Comparison of ENCODE assay signal across 16 cellular contexts in genomic region chr4:144634978-144635747, GRCh38. TPM values are rescaled to one million over a fixed set of nuclear protein-coding genes. Genes with fewer than 3 reads are reported as not detected.
A peak's percentile ranks its signal among the peaks of the same experiment; 100 is the strongest.
DNase-seq lines count a peak whose midpoint lies in the region; ATAC-seq and TF ChIP-seq lines count a peak whose summit lies in the region.
"Had no signal": no experiment of that assay in that cellular context is flagged by ENCODE, and none has a peak within 500 bp of the region (broad histone marks: within the 10 kb centered on the region; RNA-seq: fewer than 3 reads in every experiment).

No MANE protein-coding gene starts in this region.

- no peaks in the 10 kb centered on the region for H3K9me3 Mint-ChIP-seq in activated naive CD4-positive, alpha-beta T cell treated with anti-CD3 and anti-CD28 coated beads, Interleukin-2, amount 10 ng/mL, durations not matched to agents 7 days and 5 days
- no peaks in the 10 kb centered on the region for H3K9me3 Mint-ChIP-seq in WTC11
- H3K9me3 Mint-ChIP-seq: activated CD8-positive, alpha-beta T cell treated with anti-CD3 and anti-CD28 coated beads for 36 hours had no signal

- CTCF ChIA-PET in activated naive CD4-positive, alpha-beta T cell treated with anti-CD3 and anti-CD28 coated beads, Interleukin-2, amount 10 ng/mL, durations not matched to agents 7 days and 5 days (lab: Charles Lee): no interaction called here
- CTCF ChIA-PET in WTC11 (lab: Charles Lee): no interaction called here

- H3K4me1 Mint-ChIP-seq in activated naive CD4-positive, alpha-beta T cell treated with anti-CD3 and anti-CD28 coated beads, Interleukin-2, amount 10 ng/mL, durations not matched to agents 7 days and 5 days: no peaks in the 10 kb centered on the region
- H3K4me1 Mint-ChIP-seq in WTC11: no peaks in the 10 kb centered on the region

- no peaks in the 10 kb centered on the region for H3K36me3 Mint-ChIP-seq in activated naive CD4-positive, alpha-beta T cell treated with anti-CD3 and anti-CD28 coated beads, Interleukin-2, amount 10 ng/mL, durations not matched to agents 7 days and 5 days
- no peaks in the 10 kb centered on the region for H3K36me3 Mint-ChIP-seq in WTC11

- H3K4me3 ChIP-seq in GM06990 (replicated peaks; ENCODE audit: low read depth, low read length): no peak overlapping the region
- H3K4me3 ChIP-seq: adrenal gland, SK-N-MC, skin epidermis had no signal

- H3K27ac Mint-ChIP-seq in activated naive CD4-positive, alpha-beta T cell treated with anti-CD3 and anti-CD28 coated beads, Interleukin-2, amount 10 ng/mL, durations not matched to agents 7 days and 5 days: no peak overlapping the region
- no peak overlapping the region for H3K27ac Mint-ChIP-seq in WTC11
- H3K27ac Mint-ChIP-seq: activated CD8-positive, alpha-beta T cell treated with anti-CD3 and anti-CD28 coated beads for 36 hours had no signal

- no peak overlapping the region for H3K4me3 Mint-ChIP-seq in activated naive CD4-positive, alpha-beta T cell treated with anti-CD3 and anti-CD28 coated beads, Interleukin-2, amount 10 ng/mL, durations not matched to agents 7 days and 5 days
- no peak overlapping the region for H3K4me3 Mint-ChIP-seq in WTC11
- H3K4me3 Mint-ChIP-seq: activated CD8-positive, alpha-beta T cell treated with anti-CD3 and anti-CD28 coated beads for 36 hours had no signal

- POLR2A ChIA-PET in WTC11 (lab: Charles Lee): no interaction called here

- TF ChIP-seq CTCF in GM06990 (IDR thresholded peaks at IDR 0.05; ENCODE audit: insufficient read depth, low read length, poor library complexity, severe bottlenecking): no peak
- no peak for TF ChIP-seq CTCF in WTC11 (IDR thresholded peaks at IDR 0.05)

- ATAC-seq in GM19328 (IDR thresholded peaks at IDR 0.05; ENCODE audit: unreplicated experiment) (peak; percentile 99), HG02678 (IDR thresholded peaks at IDR 0.05; ENCODE audit: unreplicated experiment) (peak; percentile 100), HG03439 (IDR thresholded peaks at IDR 0.05; ENCODE audit: unreplicated experiment) (peak; percentile 100), WTC11 (no peak)
- ATAC-seq: activated CD8-positive, alpha-beta T cell treated with anti-CD3 and anti-CD28 coated beads for 36 hours had no signal

- H3K27me3 ChIP-seq in GM06990 (replicated peaks; ENCODE audit: control insufficient read depth, insufficient read depth, low read length): no peaks in the 10 kb centered on the region
- H3K27me3 ChIP-seq: adrenal gland had no signal

- DNase-seq in GM06990 (ENCODE audit: extremely low read depth, insufficient read length) (peak; percentile 71), DMS79 treated with DMSO at 0.1 percent for 48 hours (lab: John Stamatoyannopoulos, UW) (no peak), WTC11 (ENCODE audit: low spot score) (no peak), NCI-H2227 (lab: John Stamatoyannopoulos, UW; ENCODE audit: unreplicated experiment) (no peak)
- no peak for DNase-seq in activated naive CD4-positive, alpha-beta T cell treated with anti-CD3 and anti-CD28 coated beads, Interleukin-2, amount 10 ng/mL, durations not matched to agents 7 days and 5 days
- DNase-seq: activated CD8-positive, alpha-beta T cell treated with anti-CD3 and anti-CD28 coated beads for 36 hours; adrenal gland; effector memory CD4-positive, alpha-beta T cell; hypothalamus; Kasumi-1; NCI-H524 had no signal

- H3K36me3 ChIP-seq in GM06990 (ENCODE audit: control insufficient read depth, insufficient read depth, low read length): no peaks in the 10 kb centered on the region
- H3K36me3 ChIP-seq: adrenal gland had no signal

- no peaks in the 10 kb centered on the region for H3K27me3 Mint-ChIP-seq in activated naive CD4-positive, alpha-beta T cell treated with anti-CD3 and anti-CD28 coated beads, Interleukin-2, amount 10 ng/mL, durations not matched to agents 7 days and 5 days
- peaks cover 8% of the 10 kb centered on the region; the same call in 1 of the 2 replicates for H3K27me3 Mint-ChIP-seq in WTC11 (ENCODE audit: low read depth)

TF ChIP-seq in WTC11, 78 proteins besides CTCF, POLR2A, EP300 and RAD21 (continues in another document):
- TF ChIP-seq, protein P1, sequence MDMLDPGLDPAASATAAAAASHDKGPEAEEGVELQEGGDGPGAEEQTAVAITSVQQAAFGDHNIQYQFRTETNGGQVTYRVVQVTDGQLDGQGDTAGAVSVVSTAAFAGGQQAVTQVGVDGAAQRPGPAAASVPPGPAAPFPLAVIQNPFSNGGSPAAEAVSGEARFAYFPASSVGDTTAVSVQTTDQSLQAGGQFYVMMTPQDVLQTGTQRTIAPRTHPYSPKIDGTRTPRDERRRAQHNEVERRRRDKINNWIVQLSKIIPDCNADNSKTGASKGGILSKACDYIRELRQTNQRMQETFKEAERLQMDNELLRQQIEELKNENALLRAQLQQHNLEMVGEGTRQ (CRISPR knock-in tag; IDR thresholded peaks at IDR 0.05): no peak
- TF ChIP-seq SMAD4 (CRISPR knock-in tag; IDR thresholded peaks at IDR 0.05) (no peak), ZNF396 (CRISPR knock-in tag; IDR thresholded peaks at IDR 0.05; ENCODE audit: borderline replicate concordance) (no peak), STAT6 (CRISPR knock-in tag; conservative IDR thresholded peaks at IDR 0.05; ENCODE audit: low read depth) (no peak), TP53 (CRISPR knock-in tag; IDR thresholded peaks at IDR 0.05) (no peak), ZBTB21 (CRISPR knock-in tag; IDR thresholded peaks at IDR 0.05; ENCODE audit: borderline replicate concordance) (no peak), NFATC4 (CRISPR knock-in tag; IDR thresholded peaks at IDR 0.05) (no peak), ZNF232 (CRISPR knock-in tag; IDR thresholded peaks at IDR 0.05) (no peak), ZBTB43 (CRISPR knock-in tag; IDR thresholded peaks at IDR 0.05) (no peak), ZNF317 (CRISPR knock-in tag; IDR thresholded peaks at IDR 0.05; ENCODE audit: borderline replicate concordance, low read depth) (no peak), CDX4 (CRISPR knock-in tag; IDR thresholded peaks at IDR 0.05; ENCODE audit: borderline replicate concordance) (no peak), TCF7 (CRISPR knock-in tag; IDR thresholded peaks at IDR 0.05; ENCODE audit: low read depth) (no peak), SOX15 (CRISPR knock-in tag; IDR thresholded peaks at IDR 0.05) (no peak), ZNF416 (CRISPR knock-in tag; IDR thresholded peaks at IDR 0.05) (no peak)
- TF ChIP-seq, protein P2, sequence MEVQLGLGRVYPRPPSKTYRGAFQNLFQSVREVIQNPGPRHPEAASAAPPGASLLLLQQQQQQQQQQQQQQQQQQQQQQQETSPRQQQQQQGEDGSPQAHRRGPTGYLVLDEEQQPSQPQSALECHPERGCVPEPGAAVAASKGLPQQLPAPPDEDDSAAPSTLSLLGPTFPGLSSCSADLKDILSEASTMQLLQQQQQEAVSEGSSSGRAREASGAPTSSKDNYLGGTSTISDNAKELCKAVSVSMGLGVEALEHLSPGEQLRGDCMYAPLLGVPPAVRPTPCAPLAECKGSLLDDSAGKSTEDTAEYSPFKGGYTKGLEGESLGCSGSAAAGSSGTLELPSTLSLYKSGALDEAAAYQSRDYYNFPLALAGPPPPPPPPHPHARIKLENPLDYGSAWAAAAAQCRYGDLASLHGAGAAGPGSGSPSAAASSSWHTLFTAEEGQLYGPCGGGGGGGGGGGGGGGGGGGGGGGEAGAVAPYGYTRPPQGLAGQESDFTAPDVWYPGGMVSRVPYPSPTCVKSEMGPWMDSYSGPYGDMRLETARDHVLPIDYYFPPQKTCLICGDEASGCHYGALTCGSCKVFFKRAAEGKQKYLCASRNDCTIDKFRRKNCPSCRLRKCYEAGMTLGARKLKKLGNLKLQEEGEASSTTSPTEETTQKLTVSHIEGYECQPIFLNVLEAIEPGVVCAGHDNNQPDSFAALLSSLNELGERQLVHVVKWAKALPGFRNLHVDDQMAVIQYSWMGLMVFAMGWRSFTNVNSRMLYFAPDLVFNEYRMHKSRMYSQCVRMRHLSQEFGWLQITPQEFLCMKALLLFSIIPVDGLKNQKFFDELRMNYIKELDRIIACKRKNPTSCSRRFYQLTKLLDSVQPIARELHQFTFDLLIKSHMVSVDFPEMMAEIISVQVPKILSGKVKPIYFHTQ (CRISPR knock-in tag; IDR thresholded peaks at IDR 0.05): no peak

RNA-seq across cellular contexts. Expression of gene HHIP, which starts 10.8 kb away (rescaled TPM):
- total RNA-seq in WTC11 (2021): 0.14 to 0.27 TPM (median 0.22 TPM) in 3 replicates
- total RNA-seq: activated CD8-positive, alpha-beta T cell treated with anti-CD3 and anti-CD28 coated beads for 36 hours had no signal
